1 cellular context compared by ENCODE assay signal in genomic region chrX:153952373-153953026, GRCh38.
TF ChIP-seq lines count a peak whose summit lies in the region.

No MANE protein-coding gene starts in this region.

TF ChIP-seq in IMR-90, 13 proteins besides CTCF, POLR2A, EP300 and RAD21:
- no peak for TF ChIP-seq RFX5 (IDR thresholded peaks at IDR 0.05; ENCODE audit: low read depth, low read length)
- TF ChIP-seq MAFK (IDR thresholded peaks at IDR 0.05; ENCODE audit: low read depth, low read length): no peak
- TF ChIP-seq CHD1 (IDR thresholded peaks at IDR 0.05; ENCODE audit: low read depth, low read length): no peak
- no peak for TF ChIP-seq BHLHE40 (IDR thresholded peaks at IDR 0.05; ENCODE audit: low read depth, low read length)
